ENCODE assay signal across 8 cellular contexts in the genomic region with DNA sequence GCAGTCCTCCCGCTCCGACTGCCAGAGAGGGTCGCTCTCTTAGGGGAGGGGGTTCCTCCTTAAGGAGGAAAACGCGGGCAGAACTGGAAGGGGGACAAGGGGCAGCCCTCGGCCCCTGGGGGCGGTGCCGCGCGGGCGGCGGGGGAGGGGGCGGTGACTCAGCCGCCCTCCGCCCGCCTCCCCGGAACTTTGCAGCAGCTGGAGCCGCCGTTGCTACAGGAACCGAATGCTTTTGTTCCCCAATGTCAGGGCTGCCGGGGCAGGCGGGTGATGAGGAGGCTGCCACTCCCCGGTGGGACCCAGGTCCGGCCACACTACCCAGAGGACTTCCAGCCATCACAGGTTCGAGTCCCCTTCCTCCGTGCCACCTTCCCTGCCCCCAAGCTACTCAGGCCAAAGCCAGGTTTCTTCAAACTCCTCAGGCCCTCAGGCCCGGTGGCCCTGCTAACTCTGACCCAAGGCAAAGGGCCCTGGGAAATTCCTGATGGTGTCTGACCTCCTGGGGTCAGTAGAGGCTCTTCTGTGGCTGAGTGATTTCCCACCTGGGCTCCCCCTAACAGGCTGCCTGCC. TPM values are rescaled to one million over a fixed set of nuclear protein-coding genes. Genes with fewer than 3 reads are reported as not detected.
A peak's percentile ranks its signal among the peaks of the same experiment; 100 is the strongest.
DNase-seq lines count a peak whose midpoint lies in the region; ATAC-seq and TF ChIP-seq lines count a peak whose summit lies in the region.

No MANE protein-coding gene starts in this region.

- WGBS in gastroesophageal sphincter (ENCODE audit: low coverage in 1 of 2), 2 donors = 0 to 17% methylated on average over 3 to 6 of the region's 27 CpGs

- H3K36me3 ChIP-seq in RWPE2 (ENCODE audit: low read depth) (no peaks in the 10 kb centered on the region), gastroesophageal sphincter (no peaks in the 10 kb centered on the region)

- ATAC-seq in RWPE2 (ENCODE audit: low read depth) (peak; percentile 41), gastroesophageal sphincter (peak; percentile 63), omental fat pad (ENCODE audit: low FRiP score) (peak; percentile 44)

- H3K27ac ChIP-seq in RWPE2 (ENCODE audit: poor library complexity, severe bottlenecking) (no peak overlapping the region), gastroesophageal sphincter (peak overlapping the region in 1 of 4 donors; percentile 60)

- H3K9me3 ChIP-seq in RWPE2 (ENCODE audit: severe bottlenecking) (no peaks in the 10 kb centered on the region), gastroesophageal sphincter (no peaks in the 10 kb centered on the region)

- H3K4me1 ChIP-seq in RWPE2 (ENCODE audit: insufficient read depth, poor library complexity, severe bottlenecking) (peaks cover 12% of the 10 kb centered on the region), gastroesophageal sphincter (peaks cover 0 to 49% (median 32%) of the 10 kb centered on the region in 3 donors)

- H3K4me3 ChIP-seq in HFF-Myc (replicated peaks; ENCODE audit: low read depth, low read length) (peak overlapping the region; percentile 49), RWPE2 (ENCODE audit: severe bottlenecking) (peak overlapping the region; percentile 27), gastroesophageal sphincter (peak overlapping the region; percentile 41 to 61)

- H3K27me3 ChIP-seq in RWPE2 (ENCODE audit: insufficient read depth, poor library complexity, severe bottlenecking) (peaks cover 4% of the 10 kb centered on the region), gastroesophageal sphincter (peaks cover 28% of the 10 kb centered on the region)

- TF ChIP-seq EP300 in gastroesophageal sphincter (IDR thresholded peaks at IDR 0.05) = no peak

- peak; percentile 91 for DNase-seq in AG08395 (ENCODE audit: low spot score)
- DNase-seq in HFF-Myc (ENCODE audit: extremely low read depth, low read depth) = no peak
- no peak for DNase-seq in RWPE2 (ENCODE audit: low spot score)
- peak; percentile 47 for DNase-seq in activated gamma-delta T cell treated with anti-CD3 and anti-CD28 coated beads, Interleukin-2, amount 50 U/mL, for 16 hours (ENCODE audit: low read depth)
- no peak for DNase-seq in omental fat pad (ENCODE audit: low spot score)
- peak; percentile 71 for DNase-seq in ureter (ENCODE audit: low spot score)
- DNase-seq in OCI-M2 (lab: John Stamatoyannopoulos, UW; ENCODE audit: unreplicated experiment) = no peak

- TF ChIP-seq CTCF in HFF-Myc (IDR thresholded peaks at IDR 0.05; ENCODE audit: low read depth, low read length, missing control alignments) (no peak), RWPE2 (IDR thresholded peaks at IDR 0.05; ENCODE audit: poor library complexity, severe bottlenecking) (no peak), gastroesophageal sphincter (IDR thresholded peaks at IDR 0.05) (no peak), omental fat pad (IDR thresholded peaks at IDR 0.05) (no peak)

- TF ChIP-seq POLR2A in gastroesophageal sphincter (IDR thresholded peaks at IDR 0.05) = no peak

RNA-seq across cellular contexts. Expression of a gene that starts 3.2 kb away (rescaled TPM):
- total RNA-seq in gastroesophageal sphincter = 1 to 10 TPM; 1.7 to 6.0 (median 3.2) TPM
- 1 to 10 TPM in 3 of 4 donors, under 1 TPM in 1; 0.79 to 7.5 (median 3.3) TPM for total RNA-seq in omental fat pad
- total RNA-seq in ureter = 7.5 TPM

RNA-seq across cellular contexts. Expression of a gene that starts 54.8 kb away (rescaled TPM):
- total RNA-seq in gastroesophageal sphincter = 1 to 10 TPM in 2 of 4 donors, under 1 TPM in 1, not detected in 1; 0.27 to 1.6 (median 1.3) TPM
- total RNA-seq in omental fat pad = 10 to 100 TPM in 2 of 4 donors, under 1 TPM in 1, not detected in 1; 0.63 to 23.9 (median 23.2) TPM
- 39.8 TPM for total RNA-seq in ureter

RNA-seq across cellular contexts. Expression of a gene that starts 57.2 kb away (rescaled TPM):
- total RNA-seq in gastroesophageal sphincter = 100 to 1,000 TPM in 3 of 4 donors, 10 to 100 TPM in 1; 67.2 to 169 (median 149) TPM
- 10 to 100 TPM; 17.4 to 69.2 (median 21.7) TPM for total RNA-seq in omental fat pad
- total RNA-seq in ureter = 110 TPM

Comparison
In these comparisons a context has a peak if more than half of its experiments do, and no peak if none do; other contexts are left out.
1. DNase-seq: peak in AG08395 (single experiment), activated gamma-delta T cell treated with anti-CD3 and anti-CD28 coated beads, Interleukin-2, amount 50 U/mL, for 16 hours (single experiment) and ureter (single experiment); none in HFF-Myc (single experiment), RWPE2 (single experiment), omental fat pad (single experiment) and OCI-M2 (single experiment).
2. Peak in every context shown above with its lines, with median percentiles within 50 percentile points of each other: H3K4me3 ChIP-seq and ATAC-seq.